In genomic region chr14:91889477-91890211, GRCh38 we compare ENCODE assay signal across 10 cellular contexts. TPM values are rescaled to one million over a fixed set of nuclear protein-coding genes. Genes with fewer than 3 reads are reported as not detected.
DNase-seq lines count a peak whose midpoint lies in the region; ATAC-seq and TF ChIP-seq lines count a peak whose summit lies in the region.
"Had no signal": no experiment of that assay in that cellular context is flagged by ENCODE, and none has a peak within 500 bp of the region (broad histone marks: within the 10 kb centered on the region; RNA-seq: fewer than 3 reads in every experiment).

No MANE protein-coding gene starts in this region.

- peak overlapping the region; percentile 70 for H3K27ac Mint-ChIP-seq in activated naive CD4-positive, alpha-beta T cell treated with anti-CD3 and anti-CD28 coated beads, Interleukin-2, amount 50 U/mL, for 24 hours
- H3K27ac Mint-ChIP-seq in naive thymus-derived CD4-positive, alpha-beta T cell: peak overlapping the region; percentile 71 to 95 (median 92)
- H3K27ac Mint-ChIP-seq in WTC11: no peak overlapping the region

- H3K27me3 Mint-ChIP-seq in activated naive CD4-positive, alpha-beta T cell treated with anti-CD3 and anti-CD28 coated beads, Interleukin-2, amount 50 U/mL, for 24 hours: no peaks in the 10 kb centered on the region
- no peaks in the 10 kb centered on the region for H3K27me3 Mint-ChIP-seq in naive thymus-derived CD4-positive, alpha-beta T cell
- no peaks in the 10 kb centered on the region for H3K27me3 Mint-ChIP-seq in WTC11 (ENCODE audit: low read depth)

- peaks cover 0 to 3% of the 10 kb centered on the region in 2 donors for H3K36me3 ChIP-seq in duodenal mucosa (ENCODE audit: control insufficient read depth in 1 of 2, insufficient read depth in 2 of 2, low read length in 2 of 2)
- no peaks in the 10 kb centered on the region for H3K36me3 ChIP-seq in naive thymus-derived CD4-positive, alpha-beta T cell (ENCODE audit: control insufficient read depth in 2 of 3, insufficient read depth in 3 of 3, low read length in 3 of 3)
- H3K36me3 ChIP-seq in upper lobe of left lung: peaks cover 0 to 6% (median 0%) of the 10 kb centered on the region in 4 donors
- H3K36me3 ChIP-seq in PC-9 (ENCODE audit: low read depth): no peaks in the 10 kb centered on the region

- H3K27ac ChIP-seq in duodenal mucosa (ENCODE audit: low read depth, low read length) (peak overlapping the region; percentile 45), upper lobe of left lung (peak overlapping the region; percentile 33 to 74 (median 66)), PC-9 (no peak overlapping the region)
- peak overlapping the region; percentile 58 for H3K27ac ChIP-seq in naive thymus-derived CD4-positive, alpha-beta T cell (ENCODE audit: low read depth, low read length)

- no TSS peak for BruUV-seq in PC-9 (replicated peaks; lab: Mats Ljungman, UMichigan)

- no peaks in the 10 kb centered on the region for H3K9me3 Mint-ChIP-seq in activated naive CD4-positive, alpha-beta T cell treated with anti-CD3 and anti-CD28 coated beads, Interleukin-2, amount 50 U/mL, for 24 hours
- peaks cover 0 to 2% (median 0%) of the 10 kb centered on the region in 11 donors for H3K9me3 Mint-ChIP-seq in naive thymus-derived CD4-positive, alpha-beta T cell
- no peaks in the 10 kb centered on the region for H3K9me3 Mint-ChIP-seq in WTC11
- H3K9me3 Mint-ChIP-seq: nephron progenitor cell had no signal

- no peak for TF ChIP-seq EP300 in upper lobe of left lung (IDR thresholded peaks at IDR 0.05)

- peak overlapping the region in 1 of 2 donors; percentile 9 for H3K9ac ChIP-seq in duodenal mucosa (ENCODE audit: low read depth in 1 of 2, low read length in 2 of 2)

- ATAC-seq in naive thymus-derived CD4-positive, alpha-beta T cell: no peak
- peak in 1 of 2 donors; percentile 27 for ATAC-seq in upper lobe of left lung (ENCODE audit: low FRiP score in 2 of 2)
- no peak for ATAC-seq in WTC11

- no peaks in the 10 kb centered on the region for H3K9me2 ChIP-seq in PC-9 (ENCODE audit: insufficient read depth)

- CTCF ChIA-PET in naive thymus-derived CD4-positive, alpha-beta T cell (lab: Charles Lee): interaction anchor here (0.6 to 2.3 kb wide), 5 partner anchors 9 to 27 kb away, joined by 3 to 9 read pairs (median 7); no protein-coding TSS in a partner anchor
- CTCF ChIA-PET in PC-9 (lab: Charles Lee) (no interaction called here), WTC11 (lab: Charles Lee) (no interaction called here)

- H3K27me3 ChIP-seq in duodenal mucosa (ENCODE audit: control insufficient read depth in 1 of 2, insufficient read depth in 2 of 2, low read length in 2 of 2) (peaks cover 0 to 3% of the 10 kb centered on the region in 2 donors), upper lobe of left lung (no peaks in the 10 kb centered on the region), PC-9 (ENCODE audit: insufficient read depth, low read depth) (no peaks in the 10 kb centered on the region)
- no peaks in the 10 kb centered on the region for H3K27me3 ChIP-seq in naive thymus-derived CD4-positive, alpha-beta T cell (ENCODE audit: control insufficient read depth in 2 of 2, insufficient read depth in 2 of 2, low read length in 2 of 2)

- POLR2A ChIA-PET in naive thymus-derived CD4-positive, alpha-beta T cell (lab: Charles Lee): interaction anchor here (0.8 to 9.9 kb wide), 8 partner anchors 10 to 209 kb away, joined by 3 to 131 read pairs (median 12); partner anchors contain the start of gene TC2N
- POLR2A ChIA-PET in PC-9 (lab: Charles Lee; ENCODE audit: unreplicated experiment): no interaction called here
- POLR2A ChIA-PET in WTC11 (lab: Charles Lee): no interaction called here

- H3K4me1 ChIP-seq in duodenal mucosa (ENCODE audit: control insufficient read depth in 1 of 2, insufficient read depth in 2 of 2, low read length in 2 of 2) (peaks cover 22 to 29% of the 10 kb centered on the region in 2 donors), upper lobe of left lung (peaks cover 15 to 22% (median 18%) of the 10 kb centered on the region in 4 donors), PC-9 (replicated peaks; ENCODE audit: insufficient read depth) (no peaks in the 10 kb centered on the region)
- H3K4me1 ChIP-seq in naive thymus-derived CD4-positive, alpha-beta T cell (ENCODE audit: control insufficient read depth in 2 of 2, insufficient read depth in 2 of 2, low read length in 2 of 2): peaks cover 35 to 37% of the 10 kb centered on the region in 2 donors

- H3F3A ChIP-seq in PC-9 (ENCODE audit: insufficient read depth, low read depth): no peaks in the 10 kb centered on the region

- H3K9me3 ChIP-seq in duodenal mucosa (ENCODE audit: control insufficient read depth in 1 of 2, low read length in 2 of 2): no peaks in the 10 kb centered on the region
- no peaks in the 10 kb centered on the region for H3K9me3 ChIP-seq in naive thymus-derived CD4-positive, alpha-beta T cell (ENCODE audit: control insufficient read depth in 2 of 3, low read length in 3 of 3)
- H3K9me3 ChIP-seq in upper lobe of left lung: no peaks in the 10 kb centered on the region
- H3K9me3 ChIP-seq in PC-9 (ENCODE audit: insufficient read depth, low read depth): no peaks in the 10 kb centered on the region

- H3K4me3 Mint-ChIP-seq in activated naive CD4-positive, alpha-beta T cell treated with anti-CD3 and anti-CD28 coated beads, Interleukin-2, amount 50 U/mL, for 24 hours: no peak overlapping the region
- peak overlapping the region in 7 of 10 donors; percentile 5 to 76 (median 71) for H3K4me3 Mint-ChIP-seq in naive thymus-derived CD4-positive, alpha-beta T cell
- H3K4me3 Mint-ChIP-seq in WTC11: no peak overlapping the region
- H3K4me3 Mint-ChIP-seq: nephron progenitor cell had no signal

- DNase-seq in activated naive CD4-positive, alpha-beta T cell (lab: John Stamatoyannopoulos, UW): no peak
- no peak for DNase-seq in naive thymus-derived CD4-positive, alpha-beta T cell
- no peak for DNase-seq in upper lobe of left lung
- no peak for DNase-seq in PC-9
- no peak for DNase-seq in KG1 (lab: John Stamatoyannopoulos, UW)
- DNase-seq in WTC11 (ENCODE audit: low spot score): no peak
- DNase-seq: activated CD4-positive, alpha-beta T cell treated with anti-CD3 and anti-CD28 coated beads for 1 hour; nephron progenitor cell had no signal

- H3K4me3 ChIP-seq in duodenal mucosa (ENCODE audit: low read depth in 1 of 2, low read length in 2 of 2) (no peak overlapping the region), upper lobe of left lung (no peak overlapping the region), PC-9 (no peak overlapping the region)
- H3K4me3 ChIP-seq in naive thymus-derived CD4-positive, alpha-beta T cell (ENCODE audit: low read length): peak overlapping the region; percentile 16

- TF ChIP-seq CTCF in upper lobe of left lung (IDR thresholded peaks at IDR 0.05) (no peak), PC-9 (conservative IDR thresholded peaks at IDR 0.05) (no peak), WTC11 (IDR thresholded peaks at IDR 0.05) (no peak)

- no peak overlapping the region for H3K4me2 ChIP-seq in PC-9

- H3K4me1 Mint-ChIP-seq in activated naive CD4-positive, alpha-beta T cell treated with anti-CD3 and anti-CD28 coated beads, Interleukin-2, amount 50 U/mL, for 24 hours: peaks cover 53% of the 10 kb centered on the region
- peaks cover 37 to 67% (median 57%) of the 10 kb centered on the region in 7 donors for H3K4me1 Mint-ChIP-seq in naive thymus-derived CD4-positive, alpha-beta T cell
- H3K4me1 Mint-ChIP-seq in WTC11: 0 out of 2 replicates have a peak, but pooled peaks cover under 1% of the 10 kb centered on the region

- 69 to 73% methylated on average over 11 to 13 of the region's 13 CpGs for WGBS in upper lobe of left lung, 2 donors

- no peaks in the 10 kb centered on the region for H4K20me1 ChIP-seq in PC-9 (ENCODE audit: insufficient read depth)

- no peaks in the 10 kb centered on the region for H3K79me2 ChIP-seq in PC-9 (ENCODE audit: low read depth)

- TF ChIP-seq POLR2A in upper lobe of left lung (IDR thresholded peaks at IDR 0.05): no peak

- H3K36me3 Mint-ChIP-seq in activated naive CD4-positive, alpha-beta T cell treated with anti-CD3 and anti-CD28 coated beads, Interleukin-2, amount 50 U/mL, for 24 hours: no peaks in the 10 kb centered on the region
- peaks cover 0 to 6% (median 0%) of the 10 kb centered on the region in 5 donors for H3K36me3 Mint-ChIP-seq in naive thymus-derived CD4-positive, alpha-beta T cell
- H3K36me3 Mint-ChIP-seq in WTC11: no peaks in the 10 kb centered on the region

- intact Hi-C loops in naive thymus-derived CD4-positive, alpha-beta T cell (cut with micrococcal nuclease): loop anchor here (1.0 to 10.0 kb wide), 4 partner anchors 8 to 172 kb away; no protein-coding TSS in a partner anchor
- intact Hi-C loops in PC-9 (cut with micrococcal nuclease; ENCODE audit: unreplicated experiment): no loop called here

- no peak overlapping the region for H2AFZ ChIP-seq in PC-9

TF ChIP-seq in WTC11, 78 proteins besides CTCF, POLR2A, EP300 and RAD21 (continues in another document):
- no peak for TF ChIP-seq HMGXB4 (CRISPR knock-in tag; IDR thresholded peaks at IDR 0.05)

RNA-seq across cellular contexts. Expression of gene TC2N, which starts 22.3 kb away (rescaled TPM):
- total RNA-seq in naive thymus-derived CD4-positive, alpha-beta T cell: 100 to 1,000 TPM; 158 to 301 (median 246) TPM
- 100 to 1,000 TPM; 167 to 193 TPM for polyA plus RNA-seq in naive thymus-derived CD4-positive, alpha-beta T cell
- total RNA-seq in upper lobe of left lung (100 to 1,000 TPM in 1 of 6 donors, 10 to 100 TPM in 5; 21.0 to 121 (median 49.6) TPM), PC-9 (2021) (5.1 and 7.7 TPM in 2 replicates), WTC11 (2021) (29.3 to 33.0 TPM (median 29.6 TPM) in 3 replicates)

RNA-seq across cellular contexts. Expression of gene FBLN5, which starts 57.9 kb away (rescaled TPM):
- 10 to 100 TPM in 2 of 5 experiments, 1 to 10 TPM in 3; 2.9 to 11.7 (median 7.2) TPM for total RNA-seq in naive thymus-derived CD4-positive, alpha-beta T cell
- polyA plus RNA-seq in naive thymus-derived CD4-positive, alpha-beta T cell: 10 to 100 TPM; 30.5 to 53.3 TPM
- total RNA-seq in upper lobe of left lung (100 to 1,000 TPM in 5 of 6 donors, 10 to 100 TPM in 1; 53.8 to 196 (median 133) TPM), PC-9 (2021) (not detected in 2 replicates), WTC11 (2021) (2.7 to 4.0 TPM (median 3.6 TPM) in 3 replicates)

Comparison
In these comparisons a context has a peak if more than half of its experiments do, and no peak if none do; other contexts are left out.
1. H3K4me3 Mint-ChIP-seq: peak in naive thymus-derived CD4-positive, alpha-beta T cell (7 of 10); none in activated naive CD4-positive, alpha-beta T cell treated with anti-CD3 and anti-CD28 coated beads, Interleukin-2, amount 50 U/mL, for 24 hours (single experiment) and WTC11 (single experiment).
2. RNA of gene FBLN5, which starts 57.9 kb away (total RNA-seq): 53.8 to 196 TPM in upper lobe of left lung; 2.9 to 11.7 TPM in naive thymus-derived CD4-positive, alpha-beta T cell, 2.7 to 4.0 TPM in WTC11 and not detected in PC-9; every median in the first group is over 4 times any median in the second.